21 cellular contexts compared by ENCODE assay signal in genomic region chr11:57744386-57744785, GRCh38. TPM values are rescaled to one million over a fixed set of nuclear protein-coding genes. Genes with fewer than 3 reads are reported as not detected.
DNase-seq lines count a peak whose midpoint lies in the region; ATAC-seq and TF ChIP-seq lines count a peak whose summit lies in the region.
"Had no signal": no experiment of that assay in that cellular context is flagged by ENCODE, and none has a peak within 500 bp of the region (broad histone marks: within the 10 kb centered on the region; RNA-seq: fewer than 3 reads in every experiment).

No MANE protein-coding gene starts in this region.

- no peaks in the 10 kb centered on the region for H3K9me3 ChIP-seq in endodermal cell (ENCODE audit: control insufficient read depth, low read length)
- H3K9me3 ChIP-seq: suprapubic skin had no signal

- H3K4me3 ChIP-seq in GM23338, result no peak overlapping the region
- no peak overlapping the region for H3K4me3 ChIP-seq in endodermal cell (ENCODE audit: low read length)
- H3K4me3 ChIP-seq: GM12878, suprapubic skin had no signal

- H3K36me3 Mint-ChIP-seq in activated T-cell treated with anti-CD3 and anti-CD28 coated beads, Interleukin-2, amount 50 U/mL, for 4 hours (ENCODE audit: insufficient read depth), result peaks cover 33% of the 10 kb centered on the region
- peaks cover 48% of the 10 kb centered on the region for H3K36me3 Mint-ChIP-seq in GM23338 (ENCODE audit: low read depth)
- H3K36me3 Mint-ChIP-seq in activated naive CD8-positive, alpha-beta T cell treated with anti-CD3 and anti-CD28 coated beads, Interleukin-2, amount 50 U/mL, for 24 hours (ENCODE audit: low read depth), result peaks cover 58% of the 10 kb centered on the region
- H3K36me3 Mint-ChIP-seq in neural crest cell (ENCODE audit: low read depth), result peaks cover 25% of the 10 kb centered on the region
- H3K36me3 Mint-ChIP-seq in endodermal cell (ENCODE audit: low read depth), result peaks cover 34% of the 10 kb centered on the region

- no peaks in the 10 kb centered on the region for H3K9me3 Mint-ChIP-seq in activated T-cell treated with anti-CD3 and anti-CD28 coated beads, Interleukin-2, amount 50 U/mL, for 4 hours
- H3K9me3 Mint-ChIP-seq in GM23338 (no peaks in the 10 kb centered on the region), neural crest cell (no peaks in the 10 kb centered on the region), endodermal cell (no peaks in the 10 kb centered on the region)
- no peaks in the 10 kb centered on the region for H3K9me3 Mint-ChIP-seq in activated naive CD8-positive, alpha-beta T cell treated with anti-CD3 and anti-CD28 coated beads, Interleukin-2, amount 50 U/mL, for 24 hours
- H3K9me3 Mint-ChIP-seq: memory B cell had no signal

- no peak for TF ChIP-seq CTCF in GM23338 (conservative IDR thresholded peaks at IDR 0.05; ENCODE audit: low read depth in 2 of 2)
- TF ChIP-seq CTCF in neural crest cell (conservative IDR thresholded peaks at IDR 0.05), result no peak
- TF ChIP-seq CTCF in endodermal cell (conservative IDR thresholded peaks at IDR 0.05), result no peak

- no peak overlapping the region for H3K4me2 ChIP-seq in GM23338

- no peaks in the 10 kb centered on the region for H4K20me1 ChIP-seq in GM23338 (replicated peaks; ENCODE audit: insufficient read depth)

- H3K27ac Mint-ChIP-seq in GM23338 (no peak overlapping the region), neural crest cell (ENCODE audit: unreplicated experiment) (peak overlapping the region; percentile 19), endodermal cell (no peak overlapping the region)
- peak overlapping the region; percentile 83 for H3K27ac Mint-ChIP-seq in activated naive CD8-positive, alpha-beta T cell treated with anti-CD3 and anti-CD28 coated beads, Interleukin-2, amount 50 U/mL, for 24 hours

- H3K9me2 ChIP-seq in GM23338 (ENCODE audit: insufficient read depth), result no peaks in the 10 kb centered on the region

- H3K4me1 Mint-ChIP-seq in activated T-cell treated with anti-CD3 and anti-CD28 coated beads, Interleukin-2, amount 50 U/mL, for 4 hours (ENCODE audit: low read depth), result peaks cover 47% of the 10 kb centered on the region
- peaks cover 18% of the 10 kb centered on the region for H3K4me1 Mint-ChIP-seq in GM23338
- H3K4me1 Mint-ChIP-seq in activated naive CD8-positive, alpha-beta T cell treated with anti-CD3 and anti-CD28 coated beads, Interleukin-2, amount 50 U/mL, for 24 hours, result peaks cover 60% of the 10 kb centered on the region
- peaks cover 22% of the 10 kb centered on the region for H3K4me1 Mint-ChIP-seq in neural crest cell
- peaks cover 9% of the 10 kb centered on the region for H3K4me1 Mint-ChIP-seq in endodermal cell

- peaks cover 9% of the 10 kb centered on the region for H3K4me1 ChIP-seq in GM23338 (ENCODE audit: insufficient read depth)
- H3K4me1 ChIP-seq in endodermal cell (ENCODE audit: control insufficient read depth, insufficient read depth, low read length), result no peaks in the 10 kb centered on the region

- peaks cover 21% of the 10 kb centered on the region for H3K79me2 ChIP-seq in GM23338 (replicated peaks; ENCODE audit: insufficient read depth)

- H3K4me3 Mint-ChIP-seq in activated T-cell treated with anti-CD3 and anti-CD28 coated beads, Interleukin-2, amount 50 U/mL, for 4 hours, result peak overlapping the region; percentile 54
- H3K4me3 Mint-ChIP-seq in GM23338 (no peak overlapping the region), neural crest cell (peak overlapping the region; percentile 82), endodermal cell (no peak overlapping the region)
- no peak overlapping the region for H3K4me3 Mint-ChIP-seq in activated naive CD8-positive, alpha-beta T cell treated with anti-CD3 and anti-CD28 coated beads, Interleukin-2, amount 50 U/mL, for 24 hours
- H3K4me3 Mint-ChIP-seq: memory B cell had no signal

- WGBS in endodermal cell (ENCODE audit: insufficient coverage in 1 of 2, insufficient read length in 1 of 2), 2 experiments, result 89 to 94% methylated on average over 1 to 2 of the region's 2 CpGs

- no peaks in the 10 kb centered on the region for H3K27me3 Mint-ChIP-seq in activated T-cell treated with anti-CD3 and anti-CD28 coated beads, Interleukin-2, amount 50 U/mL, for 4 hours (ENCODE audit: low read depth)
- H3K27me3 Mint-ChIP-seq in GM23338 (ENCODE audit: insufficient read depth, low read depth, poor library complexity) (peaks cover 18% of the 10 kb centered on the region), neural crest cell (ENCODE audit: low read depth) (no peaks in the 10 kb centered on the region), endodermal cell (ENCODE audit: insufficient read depth) (no peaks in the 10 kb centered on the region)
- H3K27me3 Mint-ChIP-seq in activated naive CD8-positive, alpha-beta T cell treated with anti-CD3 and anti-CD28 coated beads, Interleukin-2, amount 50 U/mL, for 24 hours, result no peaks in the 10 kb centered on the region
- H3K27me3 Mint-ChIP-seq: memory B cell had no signal

- ATAC-seq in activated T-cell treated with anti-CD3 and anti-CD28 coated beads, Interleukin-2, amount 50 U/mL, for 4 hours, result no peak
- no peak for ATAC-seq in GM23338
- ATAC-seq in activated naive CD8-positive, alpha-beta T cell treated with anti-CD3 and anti-CD28 coated beads, Interleukin-2, amount 50 U/mL, for 24 hours, result no peak
- ATAC-seq: GM12878, PC-3 had no signal

- H3K27ac ChIP-seq in GM23338 (ENCODE audit: low read depth) (peak overlapping the region; percentile 19; the same call in 1 of the 2 replicates), endodermal cell (ENCODE audit: low read depth, low read length) (no peak overlapping the region)
- H3K27ac ChIP-seq: C4-2B, suprapubic skin had no signal

- no peak for DNase-seq in activated T-cell treated with anti-CD3 and anti-CD28 coated beads, Interleukin-2, amount 50 U/mL, for 4 hours
- DNase-seq in activated T-cell treated with anti-CD3 and anti-CD28 coated beads, Interleukin-2, amount 50 U/mL, for 1 hour, result no peak
- DNase-seq in GM23338 (ENCODE audit: low spot score), result no peak
- DNase-seq in activated naive CD8-positive, alpha-beta T cell treated with anti-CD3 and anti-CD28 coated beads, Interleukin-2, amount 50 U/mL, for 24 hours, result no peak
- no peak for DNase-seq in neural crest cell (ENCODE audit: low read depth, low spot score)
- no peak for DNase-seq in iPS-NIHi11 (ENCODE audit: low spot score)
- DNase-seq in nucleus accumbens (lab: John Stamatoyannopoulos, UW), result no peak
- DNase-seq in endodermal cell, result no peak
- DNase-seq: activated CD8-positive, alpha-beta memory T cell treated with anti-CD3 and anti-CD28 coated beads, Interleukin-2, amount 50 U/mL, for 4 hours; cortex of kidney; foreskin melanocyte; hypothalamus; MM.1S; NCI-H1694; PC-3 had no signal

- H3K9ac ChIP-seq in endodermal cell (ENCODE audit: extremely low read depth, low read length, poor library complexity, severe bottlenecking), result no peak overlapping the region

- peaks cover 28% of the 10 kb centered on the region for H3F3A ChIP-seq in GM23338 (replicated peaks; ENCODE audit: low read depth)

- H3K27me3 ChIP-seq in GM23338 (ENCODE audit: insufficient read depth), result no peaks in the 10 kb centered on the region
- H3K27me3 ChIP-seq in endodermal cell (ENCODE audit: control insufficient read depth, insufficient read depth, low read length, poor library complexity, severe bottlenecking), result no peaks in the 10 kb centered on the region
- H3K27me3 ChIP-seq: suprapubic skin had no signal

- H3K36me3 ChIP-seq in GM23338 (ENCODE audit: insufficient read depth) (peaks cover 14% of the 10 kb centered on the region), endodermal cell (ENCODE audit: control insufficient read depth, insufficient read depth, low read length) (peaks cover 47% of the 10 kb centered on the region)

- no peak overlapping the region for H2AFZ ChIP-seq in GM23338

RNA-seq across cellular contexts. Expression of gene SELENOH, which starts 3.1 kb away (rescaled TPM):
- total RNA-seq in activated T-cell treated with anti-CD3 and anti-CD28 coated beads, Interleukin-2, amount 50 U/mL, for 4 hours, result 100 to 1,000 TPM; 231 to 290 (median 260) TPM
- 282 and 311 TPM in 2 replicates for total RNA-seq in GM23338 (2014; rRNA removed; shearing (Covaris generic))
- 363 and 379 TPM in 2 replicates for polyA plus RNA-seq in GM23338 (2016; fragmentation: Nextera tagmentation; extraction: Ambion mirVana)
- total RNA-seq in neural crest cell, result 208 and 212 TPM in 2 replicates
- total RNA-seq in endodermal cell, result 100 to 1,000 TPM; 213 to 226 TPM
- polyA plus RNA-seq in endodermal cell (2013, experiment 1 of 2), result 154 TPM
- 152 TPM for polyA plus RNA-seq in endodermal cell (2013, experiment 2 of 2)

RNA-seq across cellular contexts. Expression of gene BTBD18, which starts 7.2 kb away (rescaled TPM):
- not detected for total RNA-seq in activated T-cell treated with anti-CD3 and anti-CD28 coated beads, Interleukin-2, amount 50 U/mL, for 4 hours
- total RNA-seq in GM23338 (2014; rRNA removed; shearing (Covaris generic)), result 0.08 TPM in 1 of 2 replicates, not detected in the other
- 0.29 and 0.31 TPM in 2 replicates for polyA plus RNA-seq in GM23338 (2016; fragmentation: Nextera tagmentation; extraction: Ambion mirVana)
- not detected in 2 replicates for total RNA-seq in neural crest cell
- not detected for total RNA-seq in endodermal cell
- not detected for polyA plus RNA-seq in endodermal cell (2013, experiment 1 of 2)
- not detected for polyA plus RNA-seq in endodermal cell (2013, experiment 2 of 2)
- total RNA-seq: GM12878; PC-3; renal cortical epithelial cell; suprapubic skin; T-helper 1 cell treated with Interleukin-12 subunit alpha and Interleukin-12 subunit beta and Interleukin-4 antibody, amounts not matched to agents 30 ng/mL and 1 ng/mL, for 36 hours had no signal

RNA-seq across cellular contexts. Expression of gene CTNND1, which starts 17.2 kb away (rescaled TPM):
- 1 to 10 TPM; 4.9 to 6.3 (median 5.4) TPM for total RNA-seq in activated T-cell treated with anti-CD3 and anti-CD28 coated beads, Interleukin-2, amount 50 U/mL, for 4 hours
- 136 and 148 TPM in 2 replicates for total RNA-seq in GM23338 (2014; rRNA removed; shearing (Covaris generic))
- 37.0 and 39.1 TPM in 2 replicates for polyA plus RNA-seq in GM23338 (2016; fragmentation: Nextera tagmentation; extraction: Ambion mirVana)
- 144 TPM in 2 replicates for total RNA-seq in neural crest cell
- 100 to 1,000 TPM; 190 to 216 TPM for total RNA-seq in endodermal cell
- polyA plus RNA-seq in endodermal cell (2013, experiment 1 of 2), result 144 TPM
- polyA plus RNA-seq in endodermal cell (2013, experiment 2 of 2), result 136 TPM

RNA-seq across cellular contexts. Expression of gene TMX2, which starts 32.0 kb away (rescaled TPM):
- total RNA-seq in activated T-cell treated with anti-CD3 and anti-CD28 coated beads, Interleukin-2, amount 50 U/mL, for 4 hours, result 100 to 1,000 TPM; 126 to 137 (median 137) TPM
- 61.1 and 69.3 TPM in 2 replicates for total RNA-seq in GM23338 (2014; rRNA removed; shearing (Covaris generic))
- 56.0 and 59.2 TPM in 2 replicates for polyA plus RNA-seq in GM23338 (2016; fragmentation: Nextera tagmentation; extraction: Ambion mirVana)
- total RNA-seq in neural crest cell (78.3 TPM in 2 replicates), endodermal cell (10 to 100 TPM; 67.6 to 79.2 TPM)
- polyA plus RNA-seq in endodermal cell (2013, experiment 1 of 2), result 72.3 TPM
- polyA plus RNA-seq in endodermal cell (2013, experiment 2 of 2), result 62.6 TPM

RNA-seq across cellular contexts. Expression of gene MED19, which starts 32.4 kb away (rescaled TPM):
- 10 to 100 TPM; 23.2 to 26.3 (median 24.4) TPM for total RNA-seq in activated T-cell treated with anti-CD3 and anti-CD28 coated beads, Interleukin-2, amount 50 U/mL, for 4 hours
- 15.2 and 17.7 TPM in 2 replicates for total RNA-seq in GM23338 (2014; rRNA removed; shearing (Covaris generic))
- polyA plus RNA-seq in GM23338 (2016; fragmentation: Nextera tagmentation; extraction: Ambion mirVana), result 64.2 and 64.9 TPM in 2 replicates
- 24.1 and 24.7 TPM in 2 replicates for total RNA-seq in neural crest cell
- 10 to 100 TPM; 18.5 TPM for total RNA-seq in endodermal cell
- 30.2 TPM for polyA plus RNA-seq in endodermal cell (2013, experiment 1 of 2)
- polyA plus RNA-seq in endodermal cell (2013, experiment 2 of 2), result 28.0 TPM

Comparison
In these comparisons a context has a peak if more than half of its experiments do, and no peak if none do; other contexts are left out.
1. H3K4me3 Mint-ChIP-seq: peak in activated T-cell treated with anti-CD3 and anti-CD28 coated beads, Interleukin-2, amount 50 U/mL, for 4 hours (single experiment) and neural crest cell (single experiment); none in GM23338 (single experiment), activated naive CD8-positive, alpha-beta T cell treated with anti-CD3 and anti-CD28 coated beads, Interleukin-2, amount 50 U/mL, for 24 hours (single experiment) and endodermal cell (single experiment).
2. H3K27ac Mint-ChIP-seq: peak in activated naive CD8-positive, alpha-beta T cell treated with anti-CD3 and anti-CD28 coated beads, Interleukin-2, amount 50 U/mL, for 24 hours (single experiment) and neural crest cell (single experiment); none in GM23338 (single experiment) and endodermal cell (single experiment).
3. RNA of gene CTNND1, which starts 17.2 kb away (total RNA-seq): 190 to 216 TPM in endodermal cell, 144 TPM in neural crest cell and 136 to 148 TPM in GM23338; 4.9 to 6.3 TPM in activated T-cell treated with anti-CD3 and anti-CD28 coated beads, Interleukin-2, amount 50 U/mL, for 4 hours; every median in the first group is over 10 times any median in the second.